Comparison of ENCODE assay signal across 28 cellular contexts in the genomic region with DNA sequence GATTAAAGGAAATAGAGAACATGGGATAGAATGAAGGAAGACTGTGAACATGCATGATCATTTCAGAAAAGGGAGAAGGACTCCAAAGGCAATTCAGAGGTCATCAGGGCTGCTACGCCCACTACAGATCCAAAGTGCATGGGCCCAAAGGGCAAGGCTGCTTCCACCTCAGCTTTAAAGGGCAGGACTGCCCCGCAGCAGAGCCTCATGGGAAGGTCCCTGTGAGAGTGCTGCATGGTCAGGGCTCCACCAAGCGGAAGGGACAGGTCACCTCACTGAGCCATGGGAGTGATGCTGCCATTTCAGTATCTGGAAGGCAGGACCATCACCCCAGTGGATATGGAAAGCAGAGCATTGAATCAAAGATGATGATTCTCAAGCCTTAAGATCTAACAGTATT.
"Had no signal": no experiment of that assay in that cellular context is flagged by ENCODE, and none has a peak within 500 bp of the region (broad histone marks: within the 10 kb centered on the region; RNA-seq: fewer than 3 reads in every experiment).

No MANE protein-coding gene starts in this region.

- H3K9me3 ChIP-seq: pancreas had no signal

- H3K27ac ChIP-seq: left ventricle myocardium inferior, pancreas, prostate gland, sigmoid colon, tibial nerve, upper lobe of left lung had no signal

- H3K36me3 ChIP-seq: pancreas, prostate gland, sigmoid colon, upper lobe of left lung had no signal

- H3K4me2 ChIP-seq: smooth muscle cell had no signal

- H3K27me3 ChIP-seq: pancreas, sigmoid colon, tibial nerve, upper lobe of left lung had no signal

- H3K4me3 ChIP-seq: left ventricle myocardium inferior, lung, pancreas, prostate gland, sigmoid colon, smooth muscle cell, tibial nerve, upper lobe of left lung had no signal

- DNase-seq: head of caudate nucleus; hippocampal formation; kidney glomerular epithelial cell; left cardiac atrium; left ventricle myocardium inferior; naive B cell; natural killer cell; nucleus accumbens; pancreas; posterior cingulate gyrus; retina; right cardiac atrium; sigmoid colon; stimulated activated CD4-positive, alpha-beta T cell treated with anti-CD3 and anti-CD28 coated beads, Interleukin-1b, Interleukin-23, amount 100 ng/mL, for 48 hours; stimulated activated CD4-positive, alpha-beta T cell treated with anti-CD3 and anti-CD28 coated beads, Interleukin-2, amount 100 ng/mL, for 48 hours; stimulated activated CD4-positive, alpha-beta T cell treated with anti-CD3 and anti-CD28 coated beads, Interleukin-4, amount 100 ng/mL, for 4 hours; stimulated activated CD8-positive, alpha-beta memory T cell treated with anti-CD3 and anti-CD28 coated beads, Interleukin-4, amount 100 ng/mL, for 48 hours; stimulated activated naive CD4-positive, alpha-beta T cell treated with Interleukin-2 at 50 U/mL for 16 hours; stimulated activated naive CD8-positive, alpha-beta T cell treated with anti-CD3 and anti-CD28 coated beads, Interleukin-15, amount 100 ng/mL, for 72 hours; substantia nigra; upper lobe of left lung had no signal

- H3K4me1 ChIP-seq: prostate gland had no signal

- ATAC-seq: left cardiac atrium; natural killer cell; right cardiac atrium; stimulated activated memory B cell treated with anti-CD40 and anti-IgM and Interleukin-4, amounts not matched to agents 10 μg/mL and 1 μg/mL and 100 μg/mL, for 72 hours; stimulated activated naive CD8-positive, alpha-beta T cell treated with anti-CD3 and anti-CD28 coated beads, Interleukin-15, amount 100 ng/mL, for 72 hours had no signal

- FAIRE-seq: keratinocyte, pancreas, urothelium cell line had no signal
